ENCODE assay signal across 8 cellular contexts in genomic region chr4:82430193-82431025, GRCh38. TPM values are rescaled to one million over a fixed set of nuclear protein-coding genes. Genes with fewer than 3 reads are reported as not detected.
DNase-seq lines count a peak whose midpoint lies in the region; TF ChIP-seq lines count a peak whose summit lies in the region.

Gene ENOPH1, plus strand, starts transcription at chr4:82430590. Its CDS starts 240 bp downstream, at chr4:82430830.
Gene HNRNPDL, minus strand, starts transcription at chr4:82430462. Its CDS starts 772 bp downstream, at chr4:82429690.

- peaks cover 48% of the 10 kb centered on the region for H3K4me1 Mint-ChIP-seq in HFFc6 (ENCODE audit: low read depth)
- H3K4me1 Mint-ChIP-seq in activated naive CD4-positive, alpha-beta T cell treated with anti-CD3 and anti-CD28 coated beads, Interleukin-2, amount 10 ng/mL, durations not matched to agents 7 days and 5 days: peaks cover 60% of the 10 kb centered on the region

- CTCF ChIA-PET in activated naive CD4-positive, alpha-beta T cell treated with anti-CD3 and anti-CD28 coated beads, Interleukin-2, amount 10 ng/mL, durations not matched to agents 7 days and 5 days (lab: Charles Lee): no interaction called here

- H3K27me3 Mint-ChIP-seq in HFFc6 (ENCODE audit: insufficient read depth): peaks cover 20% of the 10 kb centered on the region
- peaks cover 8% of the 10 kb centered on the region for H3K27me3 Mint-ChIP-seq in activated naive CD4-positive, alpha-beta T cell treated with anti-CD3 and anti-CD28 coated beads, Interleukin-2, amount 10 ng/mL, durations not matched to agents 7 days and 5 days

- H3K27ac ChIP-seq in SK-N-MC (peak within 1 kb of the TSS; percentile 98), temporal lobe (ENCODE audit: low read depth, low read length) (peak within 1 kb of the TSS; percentile 92)

- H3K9me3 Mint-ChIP-seq in HFFc6: peaks cover 4% of the 10 kb centered on the region; the same call in 1 of the 2 replicates
- no peaks in the 10 kb centered on the region for H3K9me3 Mint-ChIP-seq in activated naive CD4-positive, alpha-beta T cell treated with anti-CD3 and anti-CD28 coated beads, Interleukin-2, amount 10 ng/mL, durations not matched to agents 7 days and 5 days

- H3K4me3 ChIP-seq in NB4 (ENCODE audit: low read depth, low read length) (peak within 1 kb of the TSS; percentile 91), SK-N-MC (peak within 1 kb of the TSS; percentile 90)

- H3K27ac Mint-ChIP-seq in HFFc6: peak within 1 kb of the TSS; percentile 99
- H3K27ac Mint-ChIP-seq in activated naive CD4-positive, alpha-beta T cell treated with anti-CD3 and anti-CD28 coated beads, Interleukin-2, amount 10 ng/mL, durations not matched to agents 7 days and 5 days: peak within 1 kb of the TSS; percentile 99

- H3K9me3 ChIP-seq in SK-N-MC (ENCODE audit: low read depth, low read length): no peaks in the 10 kb centered on the region

- TF ChIP-seq POLR2A in NB4 (IDR thresholded peaks at IDR 0.05; ENCODE audit: extremely low read depth, insufficient read length): peak; percentile 66

- peaks cover 58% of the 10 kb centered on the region for H3K36me3 ChIP-seq in SK-N-MC (ENCODE audit: insufficient read depth, low read length)

- H3K9ac ChIP-seq in SK-N-MC (ENCODE audit: insufficient read length): peak within 1 kb of the TSS; percentile 100

- H3K4me3 Mint-ChIP-seq in HFFc6: peak within 1 kb of the TSS; percentile 95
- peak within 1 kb of the TSS; percentile 100 for H3K4me3 Mint-ChIP-seq in activated naive CD4-positive, alpha-beta T cell treated with anti-CD3 and anti-CD28 coated beads, Interleukin-2, amount 10 ng/mL, durations not matched to agents 7 days and 5 days

- H3K36me3 Mint-ChIP-seq in HFFc6 (ENCODE audit: low read depth): peaks cover 40% of the 10 kb centered on the region
- H3K36me3 Mint-ChIP-seq in activated naive CD4-positive, alpha-beta T cell treated with anti-CD3 and anti-CD28 coated beads, Interleukin-2, amount 10 ng/mL, durations not matched to agents 7 days and 5 days: peaks cover 52% of the 10 kb centered on the region

- TF ChIP-seq CTCF in HFFc6 (IDR thresholded peaks at IDR 0.05) (no peak; the same call in 1 of the 2 replicates), NB4 (IDR thresholded peaks at IDR 0.05; ENCODE audit: low read depth, low read length) (no peak)

- DNase-seq in GM04503 (ENCODE audit: low read depth): peak; percentile 67
- DNase-seq in HFFc6: peak; percentile 95
- DNase-seq in NB4 (ENCODE audit: low read depth): peak; percentile 97
- DNase-seq in SK-N-MC (ENCODE audit: low read depth, low spot score): peak; percentile 86
- peak; percentile 98 for DNase-seq in activated naive CD4-positive, alpha-beta T cell treated with anti-CD3 and anti-CD28 coated beads, Interleukin-2, amount 10 ng/mL, durations not matched to agents 7 days and 5 days
- DNase-seq in germinal center (ENCODE audit: low spot score): peak; percentile 96
- peak; percentile 97 for DNase-seq in occipital lobe (lab: John Stamatoyannopoulos, UW)

RNA-seq across cellular contexts. Expression of gene ENOPH1, which starts in this region (rescaled TPM):
- 10 to 100 TPM; 30.5 to 39.8 (median 33.5) TPM for total RNA-seq in HFFc6 (2021; fragmentation: NEBNext Ultra II Directional; extraction: Animal tissue kit (Norgen Biotek cat#: 25700))
- 89.7 TPM for total RNA-seq in occipital lobe
- total RNA-seq in temporal lobe: 57.8 TPM

RNA-seq across cellular contexts. Expression of gene HNRNPDL, which starts in this region (rescaled TPM):
- total RNA-seq in HFFc6 (2021; fragmentation: NEBNext Ultra II Directional; extraction: Animal tissue kit (Norgen Biotek cat#: 25700)): 100 to 1,000 TPM; 207 to 297 (median 258) TPM
- 347 TPM for total RNA-seq in occipital lobe
- total RNA-seq in temporal lobe: 261 TPM

Comparison
In these comparisons a context has a peak if more than half of its experiments do, and no peak if none do; other contexts are left out.
1. Peak in every context shown above with its lines: DNase-seq, H3K4me3 ChIP-seq and H3K27ac ChIP-seq.